ENCODE assay signal across 17 cellular contexts in the genomic region with DNA sequence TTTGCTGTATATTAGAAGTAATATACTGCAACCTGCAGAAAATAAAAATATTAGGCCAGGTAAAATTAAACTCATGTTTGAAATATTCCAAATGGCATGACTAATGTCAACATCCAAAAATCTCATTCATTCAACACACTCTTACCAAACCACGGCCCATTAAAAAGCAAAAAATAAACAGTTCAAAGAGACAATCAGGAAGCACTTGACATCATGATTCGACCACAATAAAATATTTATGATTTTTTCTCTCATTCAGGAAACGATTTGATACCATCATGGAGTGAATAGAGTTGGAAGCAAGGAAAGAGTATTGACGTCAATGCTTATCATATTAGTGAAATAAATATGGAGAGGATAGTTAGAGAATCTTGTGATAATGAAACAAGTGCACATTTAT.
"Had no signal": no experiment of that assay in that cellular context is flagged by ENCODE, and none has a peak within 500 bp of the region (broad histone marks: within the 10 kb centered on the region; RNA-seq: fewer than 3 reads in every experiment).

No MANE protein-coding gene starts in this region.

- H3K36me3 ChIP-seq: cardiac muscle cell, esophagus squamous epithelium, heart right ventricle, thyroid gland had no signal

- H3K27me3 ChIP-seq: cardiac muscle cell, esophagus squamous epithelium, heart right ventricle, thyroid gland had no signal

- H3K9me3 ChIP-seq: esophagus squamous epithelium, heart right ventricle, mucosa of descending colon, thyroid gland had no signal

- H3K4me1 ChIP-seq: esophagus squamous epithelium had no signal

- DNase-seq: activated CD4-positive, alpha-beta memory T cell treated with anti-CD3 and anti-CD28 coated beads, Interleukin-2, amount 10 ng/mL, durations not matched to agents 7 days and 5 days; activated CD4-positive, alpha-beta T cell treated with anti-CD3 and anti-CD28 coated beads for 48 hours; activated CD4-positive, CD25-positive, alpha-beta regulatory T cell; activated CD8-positive, alpha-beta memory T cell treated with anti-CD3 and anti-CD28 coated beads, Interleukin-2, amount 10 ng/mL, durations not matched to agents 7 days and 5 days; amniotic stem cell; dermis blood vessel endothelial cell; effector memory CD4-positive, alpha-beta T cell; esophagus squamous epithelium; heart right ventricle; kidney glomerular epithelial cell; mucosa of descending colon; naive B cell; retina; stimulated activated CD4-positive, alpha-beta T cell treated with anti-CD3 and anti-CD28 coated beads, Interleukin-2, amount 100 ng/mL, for 24 hours; stimulated activated naive CD4-positive, alpha-beta T cell treated with Interleukin-2 at 50 U/mL for 16 hours; thyroid gland had no signal

- H3K27ac ChIP-seq: cardiac muscle cell, esophagus squamous epithelium, thyroid gland had no signal

- H3K4me3 ChIP-seq: cardiac muscle cell, esophagus squamous epithelium, heart right ventricle, mucosa of descending colon, thyroid gland had no signal
